28 cellular contexts compared by ENCODE assay signal in the genomic region with DNA sequence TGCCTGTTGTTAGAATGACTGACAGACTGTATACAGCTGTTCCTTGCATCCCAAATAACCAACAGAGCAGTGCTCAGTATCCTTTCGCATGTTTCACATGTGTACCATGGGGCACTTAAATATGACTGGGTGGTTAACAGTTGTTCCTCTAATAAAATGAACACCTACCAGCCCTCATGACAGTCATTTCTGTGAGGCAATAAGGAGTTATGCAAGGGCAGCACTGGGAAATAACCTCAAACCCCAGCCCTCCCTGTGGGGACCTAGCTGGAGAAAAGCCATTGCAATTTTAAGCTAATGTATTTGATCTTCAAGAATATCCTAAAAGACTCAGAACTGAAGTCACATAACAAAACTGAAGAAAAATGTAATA. TPM values are rescaled to one million over a fixed set of nuclear protein-coding genes. Genes with fewer than 3 reads are reported as not detected.
DNase-seq lines count a peak whose midpoint lies in the region; ATAC-seq, FAIRE-seq and TF ChIP-seq lines count a peak whose summit lies in the region.
"Had no signal": no experiment of that assay in that cellular context is flagged by ENCODE, and none has a peak within 500 bp of the region (broad histone marks: within the 10 kb centered on the region; RNA-seq: fewer than 3 reads in every experiment).

No MANE protein-coding gene starts in this region.

- DNase-seq in right lobe of liver (no peak), HepG2 (ENCODE audit: low spot score) (no peak), OCI-M1 (lab: John Stamatoyannopoulos, UW) (peak; percentile 16), left ventricle myocardium superior (no peak), glomerular visceral epithelial cell (ENCODE audit: extremely low spot score) (no peak), small intestine (no peak)
- DNase-seq in activated CD8-positive, alpha-beta memory T cell treated with anti-CD3 and anti-CD28 coated beads, Interleukin-2, amount 50 U/mL, for 4 hours: no peak
- DNase-seq in stimulated activated CD4-positive, alpha-beta T cell treated with anti-CD3 and anti-CD28 coated beads, Interleukin-12 subunit alpha, Interleukin-12 subunit beta, amount 100 ng/mL, for 4 hours: no peak
- DNase-seq: activated CD4-positive, alpha-beta T cell treated with anti-CD3 and anti-CD28 coated beads, Interleukin-2, amount 50 U/mL, for 48 hours; activated CD8-positive, alpha-beta memory T cell treated with anti-CD3 and anti-CD28 coated beads, Interleukin-2, amount 50 U/mL, for 48 hours; foreskin keratinocyte; GM23248; left cardiac atrium; NCI-H1417; NCI-H2081; NCI-H345; NCI-H748 treated with DMSO at 0.1 percent for 48 hours; PC-9; SJCRH30; stimulated activated CD8-positive, alpha-beta memory T cell treated with anti-CD3 and anti-CD28 coated beads, Interleukin-4, amount 100 ng/mL, for 48 hours; stimulated activated naive CD8-positive, alpha-beta T cell treated with anti-CD3 and anti-CD28 coated beads, Interleukin-15, amount 100 ng/mL, for 72 hours; T-cell; thyroid gland had no signal

- FAIRE-seq in HepG2 (lab: Jason Lieb, UNC) (no peak), small intestine (lab: Jason Lieb, UNC) (no peak)
- FAIRE-seq: A549, TTC549 had no signal

- POLR2A ChIA-PET in HepG2 (lab: Yijun Ruan, JAX): interaction anchor here (1.1 kb wide), 1 partner anchor 46 kb away, joined by 3 read pairs; no protein-coding TSS in a partner anchor

- no peaks in the 10 kb centered on the region for H3K79me2 ChIP-seq in HepG2 (ENCODE audit: insufficient read depth, low read length)

- H3K27ac ChIP-seq in right lobe of liver: no peak overlapping the region
- no peak overlapping the region for H3K27ac ChIP-seq in HepG2 (ENCODE audit: extremely low read length, insufficient read depth, low read length)
- H3K27ac ChIP-seq in small intestine (ENCODE audit: low read depth in 1 of 2, low read length in 1 of 2): no peak overlapping the region
- H3K27ac ChIP-seq: A549, esophagus muscularis mucosa, foreskin keratinocyte, GM23248, hepatocyte, PC-9, SJCRH30, thyroid gland had no signal

- H3K9ac ChIP-seq in HepG2 (ENCODE audit: insufficient read depth, low read depth, low read length): no peak overlapping the region
- H3K9ac ChIP-seq: GM23248 had no signal

- peak in 3 of 4 donors; percentile 17 to 30 (median 28) for ATAC-seq in right lobe of liver
- ATAC-seq in HepG2: no peak
- peak; percentile 12 for ATAC-seq in left ventricle myocardium superior
- ATAC-seq: A549; activated CD4-positive, CD25-positive, alpha-beta regulatory T cell treated with anti-CD3 and anti-CD28 coated beads, Interleukin-2, amount 50 U/mL, for 24 hours; foreskin keratinocyte; stimulated activated naive CD8-positive, alpha-beta T cell treated with anti-CD3 and anti-CD28 coated beads, Interleukin-15, amount 100 ng/mL, for 72 hours; T-cell had no signal

- H3K9me3 ChIP-seq in right lobe of liver: no peaks in the 10 kb centered on the region
- H3K9me3 ChIP-seq in HepG2 (ENCODE audit: low read length): no peaks in the 10 kb centered on the region
- no peaks in the 10 kb centered on the region for H3K9me3 ChIP-seq in small intestine (ENCODE audit: control insufficient read depth, low read depth)
- H3K9me3 ChIP-seq: A549, esophagus muscularis mucosa, SJCRH30, thyroid gland had no signal

- WGBS in right lobe of liver (ENCODE audit: insufficient coverage, low coverage, low lambda C conversion rate, missing lambda C conversion rate): 89% methylated on average over 1 of the region's 1 CpG
- 100% methylated on average over 1 of the region's 1 CpG for WGBS in HepG2 (ENCODE audit: low lambda C conversion rate)
- WGBS in small intestine, 3 donors: 94 to 100% (median 97%) methylated on average over 1 of the region's 1 CpG

- no peaks in the 10 kb centered on the region for H4K20me1 ChIP-seq in HepG2 (ENCODE audit: insufficient read depth, low read length)

- intact Hi-C loops in right lobe of liver (cut with DNase I): no loop called here
- intact Hi-C loops in HepG2 (cut with micrococcal nuclease; ENCODE audit: unreplicated experiment): no loop called here
- intact Hi-C loops in left ventricle myocardium superior (cut with micrococcal nuclease): no loop called here

- TF ChIP-seq RAD21 in HepG2 (CRISPR knock-in tag; IDR thresholded peaks at IDR 0.05): no peak

- no peak overlapping the region for H2AFZ ChIP-seq in HepG2 (ENCODE audit: low read length)
- H2AFZ ChIP-seq: GM23248, hepatocyte, PC-9 had no signal

- peaks cover 8 to 77% (median 32%) of the 10 kb centered on the region in 4 donors for H3K36me3 ChIP-seq in right lobe of liver
- H3K36me3 ChIP-seq in HepG2 (replicated peaks in 1 of 2; ENCODE audit: control insufficient read depth in 1 of 2, insufficient read depth in 2 of 2, low read length in 2 of 2): peaks cover 26 to 64% of the 10 kb centered on the region in 2 experiments
- H3K36me3 ChIP-seq in small intestine (ENCODE audit: control insufficient read depth in 2 of 2, insufficient read depth in 2 of 2, low read length in 2 of 2): peaks cover 14 to 25% of the 10 kb centered on the region in 2 donors

- no TSS peak for BruUV-seq in HepG2 (replicated peaks; lab: Mats Ljungman, UMichigan)

- no peak for TF ChIP-seq EP300 in HepG2 (IDR thresholded peaks at IDR 0.05; ENCODE audit: low read depth in 2 of 2, low read length in 2 of 2)
- no peak for TF ChIP-seq EP300 in HepG2 (CRISPR knock-in tag; IDR thresholded peaks at IDR 0.05; ENCODE audit: borderline replicate concordance)

- H3K4me1 ChIP-seq in right lobe of liver: no peaks in the 10 kb centered on the region
- no peaks in the 10 kb centered on the region for H3K4me1 ChIP-seq in HepG2 (ENCODE audit: insufficient read depth, low read length)
- H3K4me1 ChIP-seq in small intestine (ENCODE audit: control insufficient read depth in 2 of 2, insufficient read depth in 1 of 2, low read depth in 1 of 2, low read length in 1 of 2): no peaks in the 10 kb centered on the region
- H3K4me1 ChIP-seq: A549, foreskin keratinocyte, SJCRH30, thyroid gland had no signal

- no peak for TF ChIP-seq POLR2A in right lobe of liver (IDR thresholded peaks at IDR 0.05)
- TF ChIP-seq POLR2A in HepG2 (IDR thresholded peaks at IDR 0.05; ENCODE audit: insufficient read depth in 1 of 2, low read depth in 2 of 2, low read length in 2 of 2): no peak

- H3K27me3 ChIP-seq in right lobe of liver: no peaks in the 10 kb centered on the region
- no peaks in the 10 kb centered on the region for H3K27me3 ChIP-seq in HepG2 (ENCODE audit: control insufficient read depth in 1 of 2, insufficient read depth in 2 of 2, low read length in 2 of 2)
- H3K27me3 ChIP-seq in small intestine (ENCODE audit: control insufficient read depth in 2 of 2, insufficient read depth in 2 of 2, low read length in 2 of 2): no peaks in the 10 kb centered on the region
- H3K27me3 ChIP-seq: esophagus muscularis mucosa, foreskin keratinocyte, hepatocyte, SJCRH30, thyroid gland had no signal

- TF ChIP-seq CTCF in right lobe of liver (IDR thresholded peaks at IDR 0.05): no peak
- TF ChIP-seq CTCF in HepG2 (CRISPR knock-in tag; IDR thresholded peaks at IDR 0.05): no peak

- H3K4me2 ChIP-seq in HepG2 (ENCODE audit: low read depth, low read length): no peak overlapping the region
- H3K4me2 ChIP-seq: A549, hepatocyte, PC-9 had no signal

- CTCF ChIA-PET in HepG2 (lab: Yijun Ruan, JAX; ENCODE audit: low intra/inter-chr PET ratio, low total read pairs): no interaction called here

- in situ Hi-C loops in HepG2 (cut with HindIII; ENCODE audit: extremely low pct_ligation_motif_present, low pct_unique_long_range_greater_than_20kb): no loop called here

- H3K4me3 ChIP-seq in right lobe of liver: no peak overlapping the region
- H3K4me3 ChIP-seq in HepG2 (replicated peaks in 1 of 3; ENCODE audit: insufficient read depth in 1 of 3, low read depth in 2 of 3, low read length in 3 of 3): no peak overlapping the region
- H3K4me3 ChIP-seq in small intestine (ENCODE audit: low read depth in 1 of 2, low read length in 2 of 2): no peak overlapping the region
- H3K4me3 ChIP-seq: A549, esophagus muscularis mucosa, GM23248, hepatocyte, PC-9, SJCRH30, thyroid gland had no signal

RNA-seq across cellular contexts. Expression of gene RFT1, which starts 7.3 kb away (rescaled TPM):
- total RNA-seq in right lobe of liver (10 to 100 TPM in 4 of 6 experiments, 1 to 10 TPM in 2; 9.3 to 12.4 (median 10.4) TPM), HepG2 (2016; rRNA removed; fragmentation: Illumina TruSeq; extraction: Trizol) (25.7 and 37.0 TPM in 2 replicates), left ventricle myocardium superior (8.5 TPM)
- 4.3 and 5.1 TPM in 2 replicates for total RNA-seq in HepG2 (2016; cell fraction: cytosol; rRNA removed; fragmentation: Illumina TruSeq; extraction: Trizol; ENCODE audit: low read depth)
- total RNA-seq in HepG2 (2016; cell fraction: insoluble cytoplasmic fraction; rRNA removed; fragmentation: Illumina TruSeq; extraction: Trizol): 25.2 and 37.3 TPM in 2 replicates
- total RNA-seq in HepG2 (2016; cell fraction: membrane; rRNA removed; fragmentation: Illumina TruSeq; extraction: Trizol): 14.7 and 16.2 TPM in 2 replicates
- total RNA-seq in HepG2 (2016; cell fraction: nucleus; rRNA removed; fragmentation: Illumina TruSeq; extraction: Trizol): 30.4 and 35.0 TPM in 2 replicates
- polyA plus RNA-seq in HepG2 (2011; rRNA removed) (21.0 and 23.2 TPM in 2 replicates), small intestine (10 to 100 TPM in 1 of 3 donors, 1 to 10 TPM in 2; 1.3 to 17.2 (median 1.9) TPM)
- 21.9 and 27.5 TPM in 2 replicates for polyA plus RNA-seq in HepG2 (2011; cell fraction: cytosol; rRNA removed)
- polyA plus RNA-seq in HepG2 (2011; cell fraction: nucleus; rRNA removed): 11.4 TPM in 2 replicates
- 13.7 and 19.5 TPM in 2 replicates for polyA plus RNA-seq in HepG2 (2012)
- polyA plus RNA-seq in HepG2 (2016; cell fraction: cytosol; fragmentation: Illumina TruSeq; extraction: Trizol; ENCODE audit: low read depth): 5.2 and 6.1 TPM in 2 replicates
- polyA plus RNA-seq in HepG2 (2016; cell fraction: insoluble cytoplasmic fraction; fragmentation: Illumina TruSeq; extraction: Trizol; ENCODE audit: low read depth): 20.1 and 21.3 TPM in 2 replicates
- polyA plus RNA-seq in HepG2 (2016; cell fraction: membrane; fragmentation: Illumina TruSeq; extraction: Trizol; ENCODE audit: low read depth): 10.2 and 12.2 TPM in 2 replicates
- polyA plus RNA-seq in HepG2 (2016; cell fraction: nucleus; fragmentation: Illumina TruSeq; extraction: Trizol; ENCODE audit: insufficient read depth, low read depth): 32.4 and 36.2 TPM in 2 replicates
- 79.7 and 80.7 TPM in 2 replicates for polyA minus RNA-seq in HepG2 (2011; rRNA and poly(A)+ RNA removed; ENCODE audit: low replicate concordance)
- 17.0 and 17.7 TPM in 2 replicates for polyA minus RNA-seq in HepG2 (2011; cell fraction: cytosol; rRNA and poly(A)+ RNA removed)
- polyA minus RNA-seq in HepG2 (2011; cell fraction: nucleus; rRNA and poly(A)+ RNA removed): 15.6 and 15.8 TPM in 2 replicates

RNA-seq across cellular contexts. Expression of gene PRKCD, which starts 38.1 kb away (rescaled TPM):
- total RNA-seq in right lobe of liver (1 to 10 TPM; 3.5 to 8.3 (median 5.1) TPM), HepG2 (2016; rRNA removed; fragmentation: Illumina TruSeq; extraction: Trizol) (1.6 and 4.3 TPM in 2 replicates), left ventricle myocardium superior (13.2 TPM)
- 0.79 and 1.0 TPM in 2 replicates for total RNA-seq in HepG2 (2016; cell fraction: cytosol; rRNA removed; fragmentation: Illumina TruSeq; extraction: Trizol; ENCODE audit: low read depth)
- total RNA-seq in HepG2 (2016; cell fraction: insoluble cytoplasmic fraction; rRNA removed; fragmentation: Illumina TruSeq; extraction: Trizol): 1.7 and 3.8 TPM in 2 replicates
- 2.3 and 2.6 TPM in 2 replicates for total RNA-seq in HepG2 (2016; cell fraction: membrane; rRNA removed; fragmentation: Illumina TruSeq; extraction: Trizol)
- total RNA-seq in HepG2 (2016; cell fraction: nucleus; rRNA removed; fragmentation: Illumina TruSeq; extraction: Trizol): 4.3 and 4.4 TPM in 2 replicates
- polyA plus RNA-seq in HepG2 (2011; rRNA removed) (40.7 and 47.7 TPM in 2 replicates), small intestine (100 to 1,000 TPM in 1 of 3 donors, 10 to 100 TPM in 2; 28.9 to 150 (median 99.7) TPM)
- 43.8 and 46.4 TPM in 2 replicates for polyA plus RNA-seq in HepG2 (2011; cell fraction: cytosol; rRNA removed)
- 49.0 and 56.6 TPM in 2 replicates for polyA plus RNA-seq in HepG2 (2011; cell fraction: nucleus; rRNA removed)
- polyA plus RNA-seq in HepG2 (2012): 26.9 and 29.1 TPM in 2 replicates
- polyA plus RNA-seq in HepG2 (2016; cell fraction: cytosol; fragmentation: Illumina TruSeq; extraction: Trizol; ENCODE audit: low read depth): 4.3 and 5.2 TPM in 2 replicates
- 19.3 and 22.7 TPM in 2 replicates for polyA plus RNA-seq in HepG2 (2016; cell fraction: insoluble cytoplasmic fraction; fragmentation: Illumina TruSeq; extraction: Trizol; ENCODE audit: low read depth)
- polyA plus RNA-seq in HepG2 (2016; cell fraction: membrane; fragmentation: Illumina TruSeq; extraction: Trizol; ENCODE audit: low read depth): 3.2 and 3.3 TPM in 2 replicates
- 26.1 and 26.5 TPM in 2 replicates for polyA plus RNA-seq in HepG2 (2016; cell fraction: nucleus; fragmentation: Illumina TruSeq; extraction: Trizol; ENCODE audit: insufficient read depth, low read depth)
- 30.4 and 51.6 TPM in 2 replicates for polyA minus RNA-seq in HepG2 (2011; rRNA and poly(A)+ RNA removed; ENCODE audit: low replicate concordance)
- 17.5 and 20.8 TPM in 2 replicates for polyA minus RNA-seq in HepG2 (2011; cell fraction: cytosol; rRNA and poly(A)+ RNA removed)
- polyA minus RNA-seq in HepG2 (2011; cell fraction: nucleus; rRNA and poly(A)+ RNA removed): 17.8 and 23.6 TPM in 2 replicates
